1 cellular context compared by ENCODE assay signal in genomic region chr13:50197705-50198104, GRCh38.
TF ChIP-seq lines count a peak whose summit lies in the region.

No MANE protein-coding gene starts in this region.

TF ChIP-seq in IMR-90, 13 proteins besides CTCF, POLR2A, EP300 and RAD21:
- no peak for TF ChIP-seq RCOR1 (IDR thresholded peaks at IDR 0.05; ENCODE audit: insufficient replicate concordance, low read length)
- no peak for TF ChIP-seq CEBPB (IDR thresholded peaks at IDR 0.05; ENCODE audit: low read depth, low read length)
- TF ChIP-seq CHD1 (IDR thresholded peaks at IDR 0.05; ENCODE audit: low read depth, low read length) = no peak
- TF ChIP-seq MAZ (IDR thresholded peaks at IDR 0.05; ENCODE audit: borderline replicate concordance, low read depth, low read length) = no peak
- no peak for TF ChIP-seq FOS (IDR thresholded peaks at IDR 0.05; ENCODE audit: low read depth, low read length)
TF ChIP-seq in IMR-90: peak in this region for 0.
